In the genomic region with DNA sequence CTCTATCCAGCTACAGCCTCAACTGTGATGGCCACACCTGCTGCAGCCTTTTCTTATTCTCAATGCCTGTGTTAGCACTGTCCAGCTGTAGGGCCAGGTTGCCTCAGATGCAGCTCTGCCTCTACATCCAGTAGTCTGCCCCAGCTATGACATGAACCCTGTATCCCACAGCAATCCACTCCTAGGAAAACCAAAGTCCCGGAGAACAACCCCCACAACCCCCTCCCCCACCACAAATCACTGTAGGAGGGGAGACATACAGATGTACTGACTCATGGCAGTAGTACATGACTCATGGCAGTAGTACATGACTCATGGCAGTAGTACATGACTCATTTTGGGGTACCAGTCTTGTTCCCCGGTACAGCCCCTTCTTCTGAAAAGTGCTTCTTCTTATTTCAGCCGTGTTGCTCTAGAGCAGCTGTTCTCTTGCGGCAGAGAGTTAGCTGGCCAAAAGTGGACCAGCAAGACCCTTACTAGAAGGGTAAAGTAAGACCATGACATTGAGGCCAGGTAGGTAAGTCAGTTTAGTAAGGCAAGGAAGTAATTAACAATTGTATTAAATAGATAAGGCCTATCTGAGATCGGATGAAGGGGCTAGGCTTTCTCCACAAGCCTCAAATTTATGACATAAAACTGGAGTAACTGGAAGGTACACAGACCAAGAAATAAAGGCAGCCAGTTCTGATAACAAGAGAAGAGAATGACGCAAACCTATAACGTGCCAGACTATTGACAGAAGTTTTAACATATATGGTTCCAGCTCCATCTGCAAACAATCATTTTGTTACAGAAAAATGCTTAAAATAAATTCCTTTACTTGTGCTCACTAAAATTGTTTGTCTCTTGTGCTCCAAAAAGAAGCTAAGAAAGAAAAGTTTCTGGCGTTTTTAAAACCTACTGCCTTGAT, we compare ENCODE assay signal across 9 cellular contexts.
DNase-seq lines count a peak whose midpoint lies in the region; ATAC-seq and TF ChIP-seq lines count a peak whose summit lies in the region.
"Had no signal": no experiment of that assay in that cellular context is flagged by ENCODE, and none has a peak within 500 bp of the region (broad histone marks: within the 10 kb centered on the region; RNA-seq: fewer than 3 reads in every experiment).

No MANE protein-coding gene starts in this region.

- intact Hi-C loops in left cardiac atrium (cut with DNase I): no loop called here

- TF ChIP-seq CTCF in foreskin fibroblast (IDR thresholded peaks at IDR 0.05; ENCODE audit: low read depth, low read length): no peak

- DNase-seq in foreskin fibroblast: peak; percentile 60 to 80
- DNase-seq in left cardiac atrium: no peak
- no peak for DNase-seq in NCI-H187 (lab: John Stamatoyannopoulos, UW)
- no peak for DNase-seq in activated gamma-delta T cell treated with Interleukin-2 at 50 U/mL for 16 hours
- DNase-seq in NCI-H526 (lab: John Stamatoyannopoulos, UW): no peak

- peak overlapping the region in 1 of 2 donors; percentile 11 for H3K4me3 ChIP-seq in foreskin fibroblast (ENCODE audit: low read depth in 1 of 2, low read length in 2 of 2)
- H3K4me3 ChIP-seq: thoracic aorta had no signal

- ATAC-seq in GM18498 (IDR thresholded peaks at IDR 0.05; ENCODE audit: unreplicated experiment) (peak; percentile 87), GM21619 (IDR thresholded peaks at IDR 0.05; ENCODE audit: unreplicated experiment) (peak; percentile 89), HG03571 (IDR thresholded peaks at IDR 0.05; ENCODE audit: unreplicated experiment) (peak; percentile 73), left cardiac atrium (no peak)

Comparison
In these comparisons a context has a peak if more than half of its experiments do, and no peak if none do; other contexts are left out.
1. ATAC-seq: peak in GM18498 (single experiment), GM21619 (single experiment) and HG03571 (single experiment); none in left cardiac atrium (0 of 2).
2. DNase-seq: peak in foreskin fibroblast (2 of 2); none in left cardiac atrium (single experiment), NCI-H187 (0 of 2), activated gamma-delta T cell treated with Interleukin-2 at 50 U/mL for 16 hours (single experiment) and NCI-H526 (0 of 2).